ENCODE assay signal across 5 cellular contexts in genomic region chr1:144538736-144539135, GRCh38. TPM values are rescaled to one million over a fixed set of nuclear protein-coding genes. Genes with fewer than 3 reads are reported as not detected.
"Had no signal": no experiment of that assay in that cellular context is flagged by ENCODE, and none has a peak within 500 bp of the region (broad histone marks: within the 10 kb centered on the region; RNA-seq: fewer than 3 reads in every experiment).

No MANE protein-coding gene starts in this region.

RNA-seq across cellular contexts. Expression of gene PPIAL4F, which starts 54.0 kb away (rescaled TPM):
- total RNA-seq: GM23248, H1, H9, HT-29, IMR-90 had no signal
- polyA plus RNA-seq: GM23248, H1, IMR-90 had no signal
